In genomic region chr15:69346112-69346511, GRCh38 we compare ENCODE assay signal across 2 cellular contexts.
TF ChIP-seq lines count a peak whose summit lies in the region.

No MANE protein-coding gene starts in this region.

TF ChIP-seq in A549, 52 proteins besides CTCF, POLR2A, EP300 and RAD21:
- TF ChIP-seq TFCP2L1 (CRISPR knock-in tag; IDR thresholded peaks at IDR 0.05) (no peak), HOXB13 (CRISPR knock-in tag; IDR thresholded peaks at IDR 0.05; ENCODE audit: low read depth) (no peak), KDM1A (IDR thresholded peaks at IDR 0.05; ENCODE audit: low read depth) (no peak), MAX (IDR thresholded peaks at IDR 0.05) (no peak), SREBF2 (IDR thresholded peaks at IDR 0.05) (no peak), MYC (IDR thresholded peaks at IDR 0.05; ENCODE audit: borderline replicate concordance, low read length) (no peak), REST (IDR thresholded peaks at IDR 0.05) (no peak), EHF (CRISPR knock-in tag; IDR thresholded peaks at IDR 0.05) (no peak), TP53 (CRISPR knock-in tag; IDR thresholded peaks at IDR 0.05) (no peak), CHD4 (IDR thresholded peaks at IDR 0.05; ENCODE audit: borderline replicate concordance) (no peak), HOXA7 (CRISPR knock-in tag; IDR thresholded peaks at IDR 0.05) (no peak), BHLHE40 (IDR thresholded peaks at IDR 0.05; ENCODE audit: low read depth, low read length) (no peak), CBX2 (IDR thresholded peaks at IDR 0.05; ENCODE audit: borderline replicate concordance, low read depth) (no peak), FOXS1 (CRISPR knock-in tag; IDR thresholded peaks at IDR 0.05) (no peak), ZNF302 (CRISPR knock-in tag; IDR thresholded peaks at IDR 0.05) (no peak), FOSB (CRISPR knock-in tag; IDR thresholded peaks at IDR 0.05) (no peak), HOXB5 (CRISPR knock-in tag; IDR thresholded peaks at IDR 0.05) (no peak)
- TF ChIP-seq, protein P1, sequence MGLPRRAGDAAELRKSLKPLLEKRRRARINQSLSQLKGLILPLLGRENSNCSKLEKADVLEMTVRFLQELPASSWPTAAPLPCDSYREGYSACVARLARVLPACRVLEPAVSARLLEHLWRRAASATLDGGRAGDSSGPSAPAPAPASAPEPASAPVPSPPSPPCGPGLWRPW (IDR thresholded peaks at IDR 0.05) = no peak

TF ChIP-seq in WTC11, 78 proteins besides CTCF, POLR2A, EP300 and RAD21:
- TF ChIP-seq TEAD4 (CRISPR knock-in tag; IDR thresholded peaks at IDR 0.05) (no peak), ZNF416 (CRISPR knock-in tag; IDR thresholded peaks at IDR 0.05) (no peak), FOXP1 (CRISPR knock-in tag; IDR thresholded peaks at IDR 0.05; ENCODE audit: borderline replicate concordance) (no peak), OVOL2 (CRISPR knock-in tag; IDR thresholded peaks at IDR 0.05; ENCODE audit: borderline replicate concordance) (no peak), ZNF138 (CRISPR knock-in tag; conservative IDR thresholded peaks at IDR 0.05) (no peak), TEAD1 (CRISPR knock-in tag; IDR thresholded peaks at IDR 0.05) (no peak), SMAD4 (CRISPR knock-in tag; IDR thresholded peaks at IDR 0.05) (no peak), E2F4 (CRISPR knock-in tag; IDR thresholded peaks at IDR 0.05; ENCODE audit: borderline replicate concordance, low read depth) (no peak), ESRRA (CRISPR knock-in tag; IDR thresholded peaks at IDR 0.05; ENCODE audit: borderline replicate concordance) (no peak), FOXJ3 (CRISPR knock-in tag; IDR thresholded peaks at IDR 0.05; ENCODE audit: borderline replicate concordance) (no peak), ZNF396 (CRISPR knock-in tag; IDR thresholded peaks at IDR 0.05; ENCODE audit: borderline replicate concordance) (no peak), USF1 (CRISPR knock-in tag; IDR thresholded peaks at IDR 0.05) (no peak), TCF7 (CRISPR knock-in tag; IDR thresholded peaks at IDR 0.05; ENCODE audit: low read depth) (no peak), MXD4 (CRISPR knock-in tag; IDR thresholded peaks at IDR 0.05; ENCODE audit: borderline replicate concordance) (no peak)
- TF ChIP-seq, protein P2, sequence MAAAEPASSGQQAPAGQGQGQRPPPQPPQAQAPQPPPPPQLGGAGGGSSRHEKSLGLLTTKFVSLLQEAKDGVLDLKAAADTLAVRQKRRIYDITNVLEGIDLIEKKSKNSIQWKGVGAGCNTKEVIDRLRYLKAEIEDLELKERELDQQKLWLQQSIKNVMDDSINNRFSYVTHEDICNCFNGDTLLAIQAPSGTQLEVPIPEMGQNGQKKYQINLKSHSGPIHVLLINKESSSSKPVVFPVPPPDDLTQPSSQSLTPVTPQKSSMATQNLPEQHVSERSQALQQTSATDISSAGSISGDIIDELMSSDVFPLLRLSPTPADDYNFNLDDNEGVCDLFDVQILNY (CRISPR knock-in tag; IDR thresholded peaks at IDR 0.05) = no peak
- TF ChIP-seq, protein P3, sequence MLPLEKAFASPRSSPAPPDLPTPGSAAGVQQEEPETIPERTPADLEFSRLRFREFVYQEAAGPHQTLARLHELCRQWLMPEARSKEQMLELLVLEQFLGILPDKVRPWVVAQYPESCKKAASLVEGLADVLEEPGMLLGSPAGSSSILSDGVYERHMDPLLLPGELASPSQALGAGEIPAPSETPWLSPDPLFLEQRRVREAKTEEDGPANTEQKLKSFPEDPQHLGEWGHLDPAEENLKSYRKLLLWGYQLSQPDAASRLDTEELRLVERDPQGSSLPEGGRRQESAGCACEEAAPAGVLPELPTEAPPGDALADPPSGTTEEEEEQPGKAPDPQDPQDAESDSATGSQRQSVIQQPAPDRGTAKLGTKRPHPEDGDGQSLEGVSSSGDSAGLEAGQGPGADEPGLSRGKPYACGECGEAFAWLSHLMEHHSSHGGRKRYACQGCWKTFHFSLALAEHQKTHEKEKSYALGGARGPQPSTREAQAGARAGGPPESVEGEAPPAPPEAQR (CRISPR knock-in tag; IDR thresholded peaks at IDR 0.05) = no peak
